ENCODE assay signal across 8 cellular contexts in genomic region chr4:1899149-1900086, GRCh38. TPM values are rescaled to one million over a fixed set of nuclear protein-coding genes. Genes with fewer than 3 reads are reported as not detected.
DNase-seq lines count a peak whose midpoint lies in the region; ATAC-seq and TF ChIP-seq lines count a peak whose summit lies in the region.

No MANE protein-coding gene starts in this region.

- no peaks in the 10 kb centered on the region for H3K27me3 ChIP-seq in ectodermal cell (ENCODE audit: control insufficient read depth, insufficient read depth, low read length, poor library complexity, severe bottlenecking)

- H3K9me3 ChIP-seq in ectodermal cell (ENCODE audit: control insufficient read depth, low read length), result no peaks in the 10 kb centered on the region

- POLR2A ChIA-PET in activated CD4-positive, alpha-beta memory T cell treated with anti-CD3 and anti-CD28 coated beads, Interleukin-2, amount 10 ng/mL, durations not matched to agents 7 days and 5 days (lab: Charles Lee), result interaction anchor here (0.7 to 3.0 kb wide), 7 partner anchors 9 to 47 kb away, joined by 3 to 22 read pairs (median 4); partner anchors contain the start of gene NSD2

- 38 to 41% methylated on average over 15 of the region's 15 CpGs for WGBS in ectodermal cell, 2 experiments

- peak overlapping the region; percentile 74 for H3K27ac ChIP-seq in ectodermal cell (ENCODE audit: insufficient read depth, low read depth, low read length, poor library complexity, severe bottlenecking)

- H3K36me3 ChIP-seq in ectodermal cell (ENCODE audit: control insufficient read depth, insufficient read depth, low read length), result peaks cover 30% of the 10 kb centered on the region

- CTCF ChIA-PET in activated CD4-positive, alpha-beta memory T cell treated with anti-CD3 and anti-CD28 coated beads, Interleukin-2, amount 10 ng/mL, durations not matched to agents 7 days and 5 days (lab: Charles Lee), result interaction anchor here (0.6 to 4.7 kb wide), 32 partner anchors 9 to 206 kb away, joined by 3 to 47 read pairs (median 4); partner anchors contain the start of gene NSD2

- no peaks in the 10 kb centered on the region for H3K27me3 Mint-ChIP-seq in activated CD4-positive, alpha-beta memory T cell treated with anti-CD3 and anti-CD28 coated beads, Interleukin-2, amount 10 ng/mL, durations not matched to agents 7 days and 5 days
- no peaks in the 10 kb centered on the region for H3K27me3 Mint-ChIP-seq in memory B cell

- H3K4me3 ChIP-seq in AG10803 (ENCODE audit: low read length) (no peak overlapping the region), ectodermal cell (ENCODE audit: insufficient read depth, low read depth, low read length) (no peak overlapping the region)

- H3K4me1 ChIP-seq in ectodermal cell (ENCODE audit: control insufficient read depth, insufficient read depth, low read length), result peaks cover 6% of the 10 kb centered on the region

- peak; percentile 79 for TF ChIP-seq CTCF in AG10803 (conservative IDR thresholded peaks at IDR 0.05; ENCODE audit: low read length)

- DNase-seq in AG10803 (ENCODE audit: low read depth) (peak; percentile 80), NCI-H774 (lab: John Stamatoyannopoulos, UW) (peak; percentile 40), memory B cell (ENCODE audit: low spot score in 2 of 2) (peak; percentile 68 to 79)
- peak; percentile 79 for DNase-seq in activated CD4-positive, alpha-beta memory T cell treated with anti-CD3 and anti-CD28 coated beads, Interleukin-2, amount 10 ng/mL, durations not matched to agents 7 days and 5 days
- DNase-seq in stimulated activated CD8-positive, alpha-beta memory T cell treated with anti-CD3 and anti-CD28 coated beads, Interleukin-15, amount 100 ng/mL, for 24 hours (ENCODE audit: low read depth), result peak; percentile 34

- peak overlapping the region; percentile 86 for H3K27ac Mint-ChIP-seq in activated CD4-positive, alpha-beta memory T cell treated with anti-CD3 and anti-CD28 coated beads, Interleukin-2, amount 10 ng/mL, durations not matched to agents 7 days and 5 days
- H3K27ac Mint-ChIP-seq in memory B cell, result peak overlapping the region; percentile 19

- ATAC-seq in GM18907 (IDR thresholded peaks at IDR 0.05; ENCODE audit: unreplicated experiment) (peak; percentile 89), HG03457 (IDR thresholded peaks at IDR 0.05; ENCODE audit: unreplicated experiment) (peak; percentile 72), memory B cell (ENCODE audit: low read depth) (peak; percentile 97)

- peaks cover 74% of the 10 kb centered on the region for H3K4me1 Mint-ChIP-seq in activated CD4-positive, alpha-beta memory T cell treated with anti-CD3 and anti-CD28 coated beads, Interleukin-2, amount 10 ng/mL, durations not matched to agents 7 days and 5 days
- peaks cover 11% of the 10 kb centered on the region for H3K4me1 Mint-ChIP-seq in memory B cell

- no peaks in the 10 kb centered on the region for H3K9me3 Mint-ChIP-seq in activated CD4-positive, alpha-beta memory T cell treated with anti-CD3 and anti-CD28 coated beads, Interleukin-2, amount 10 ng/mL, durations not matched to agents 7 days and 5 days
- no peaks in the 10 kb centered on the region for H3K9me3 Mint-ChIP-seq in memory B cell

- no peak overlapping the region for H3K4me3 Mint-ChIP-seq in activated CD4-positive, alpha-beta memory T cell treated with anti-CD3 and anti-CD28 coated beads, Interleukin-2, amount 10 ng/mL, durations not matched to agents 7 days and 5 days
- no peak overlapping the region for H3K4me3 Mint-ChIP-seq in memory B cell

- H3K36me3 Mint-ChIP-seq in activated CD4-positive, alpha-beta memory T cell treated with anti-CD3 and anti-CD28 coated beads, Interleukin-2, amount 10 ng/mL, durations not matched to agents 7 days and 5 days (ENCODE audit: low read depth), result peaks cover 68% of the 10 kb centered on the region
- peaks cover 17% of the 10 kb centered on the region for H3K36me3 Mint-ChIP-seq in memory B cell

RNA-seq across cellular contexts. Expression of gene NSD2, which starts 28.2 kb away (rescaled TPM):
- total RNA-seq in activated CD4-positive, alpha-beta memory T cell treated with anti-CD3 and anti-CD28 coated beads, Interleukin-2, amount 10 ng/mL, durations not matched to agents 7 days and 5 days, result 100 to 1,000 TPM; 235 to 248 TPM
- 218 TPM for polyA plus RNA-seq in ectodermal cell (2013, experiment 1 of 4)
- polyA plus RNA-seq in ectodermal cell (2013, experiment 2 of 4), result 229 TPM
- polyA plus RNA-seq in ectodermal cell (2013, experiment 3 of 4), result 133 TPM
- 142 TPM for polyA plus RNA-seq in ectodermal cell (2013, experiment 4 of 4)

RNA-seq across cellular contexts. Expression of gene LETM1, which starts 43.5 kb away (rescaled TPM):
- total RNA-seq in activated CD4-positive, alpha-beta memory T cell treated with anti-CD3 and anti-CD28 coated beads, Interleukin-2, amount 10 ng/mL, durations not matched to agents 7 days and 5 days, result 10 to 100 TPM; 36.6 to 39.3 TPM
- 32.0 TPM for polyA plus RNA-seq in ectodermal cell (2013, experiment 1 of 4)
- polyA plus RNA-seq in ectodermal cell (2013, experiment 2 of 4), result 30.2 TPM
- 21.9 TPM for polyA plus RNA-seq in ectodermal cell (2013, experiment 3 of 4)
- polyA plus RNA-seq in ectodermal cell (2013, experiment 4 of 4), result 22.5 TPM
